ENCODE assay signal across 26 cellular contexts in genomic region chr6:161341638-161342037, GRCh38.
"Had no signal": no experiment of that assay in that cellular context is flagged by ENCODE, and none has a peak within 500 bp of the region (broad histone marks: within the 10 kb centered on the region; RNA-seq: fewer than 3 reads in every experiment).

No MANE protein-coding gene starts in this region.

- DNase-seq: colonic mucosa; cortex of kidney; effector CD8-positive, alpha-beta T cell; effector memory CD8-positive, alpha-beta T cell; endodermal cell; erythroblast; esophagus squamous epithelium; foreskin fibroblast; foreskin melanocyte; gastrocnemius medialis; glutamatergic neuron; head of caudate nucleus; heart right ventricle; hippocampal formation; left cardiac atrium; left lung; left ventricle myocardium superior; lower lobe of right lung; midbrain; naive B cell; naive thymus-derived CD8-positive, alpha-beta T cell had no signal

- H3K9me3 ChIP-seq: colonic mucosa, esophagus squamous epithelium, gastrocnemius medialis, heart right ventricle, lower lobe of right lung had no signal

- ATAC-seq: effector memory CD8-positive, alpha-beta T cell; esophagus mucosa; gastrocnemius medialis; heart right ventricle; left lung; lower lobe of right lung; naive thymus-derived CD8-positive, alpha-beta T cell had no signal

- H3K27me3 ChIP-seq: colonic mucosa, esophagus squamous epithelium, gastrocnemius medialis, heart right ventricle, left lung had no signal

- FAIRE-seq: endometrium, islet of Langerhans, keratinocyte had no signal

- H3K36me3 ChIP-seq: colonic mucosa, esophagus squamous epithelium, gastrocnemius medialis, heart right ventricle, left lung, lower lobe of right lung had no signal

- H3K4me1 ChIP-seq: colonic mucosa, esophagus squamous epithelium, gastrocnemius medialis, heart right ventricle, left lung, lower lobe of right lung had no signal

- H3K4me3 ChIP-seq: colonic mucosa, esophagus squamous epithelium, gastrocnemius medialis, heart right ventricle, left lung, lower lobe of right lung had no signal

- H3K27ac ChIP-seq: colonic mucosa, epithelial cell of prostate, esophagus squamous epithelium, gastrocnemius medialis, heart right ventricle, left lung, lower lobe of right lung had no signal
